In genomic region chr2:232420463-232421188, GRCh38 we compare ENCODE assay signal across 1 cellular context.
TF ChIP-seq lines count a peak whose summit lies in the region.

No MANE protein-coding gene starts in this region.

TF ChIP-seq in WTC11, 78 proteins besides CTCF, POLR2A, EP300 and RAD21 (continued from another document):
- TF ChIP-seq USF1 (CRISPR knock-in tag; IDR thresholded peaks at IDR 0.05) (peak; percentile 30; the same call in 1 of the 2 replicates), AFF4 (CRISPR knock-in tag; IDR thresholded peaks at IDR 0.05; ENCODE audit: borderline replicate concordance) (no peak), ZNF317 (CRISPR knock-in tag; IDR thresholded peaks at IDR 0.05; ENCODE audit: borderline replicate concordance, low read depth) (peak; percentile 43; the same call in 1 of the 2 replicates), MYBL2 (CRISPR knock-in tag; IDR thresholded peaks at IDR 0.05) (0 out of 2 replicates have a peak, but pooled peaks have one; percentile 17), FOXP1 (CRISPR knock-in tag; IDR thresholded peaks at IDR 0.05; ENCODE audit: borderline replicate concordance) (peak; percentile 43; the same call in 1 of the 2 replicates), ZNF281 (CRISPR knock-in tag; IDR thresholded peaks at IDR 0.05) (no peak), FOXP4 (CRISPR knock-in tag; IDR thresholded peaks at IDR 0.05) (peak; percentile 70; the same call in 1 of the 2 replicates), CREM (CRISPR knock-in tag; IDR thresholded peaks at IDR 0.05) (0 out of 2 replicates have a peak, but pooled peaks have one; percentile 21), ARID4B (CRISPR knock-in tag; IDR thresholded peaks at IDR 0.05; ENCODE audit: borderline replicate concordance) (0 out of 2 replicates have a peak, but pooled peaks have one; percentile 21)
